In the genomic region with DNA sequence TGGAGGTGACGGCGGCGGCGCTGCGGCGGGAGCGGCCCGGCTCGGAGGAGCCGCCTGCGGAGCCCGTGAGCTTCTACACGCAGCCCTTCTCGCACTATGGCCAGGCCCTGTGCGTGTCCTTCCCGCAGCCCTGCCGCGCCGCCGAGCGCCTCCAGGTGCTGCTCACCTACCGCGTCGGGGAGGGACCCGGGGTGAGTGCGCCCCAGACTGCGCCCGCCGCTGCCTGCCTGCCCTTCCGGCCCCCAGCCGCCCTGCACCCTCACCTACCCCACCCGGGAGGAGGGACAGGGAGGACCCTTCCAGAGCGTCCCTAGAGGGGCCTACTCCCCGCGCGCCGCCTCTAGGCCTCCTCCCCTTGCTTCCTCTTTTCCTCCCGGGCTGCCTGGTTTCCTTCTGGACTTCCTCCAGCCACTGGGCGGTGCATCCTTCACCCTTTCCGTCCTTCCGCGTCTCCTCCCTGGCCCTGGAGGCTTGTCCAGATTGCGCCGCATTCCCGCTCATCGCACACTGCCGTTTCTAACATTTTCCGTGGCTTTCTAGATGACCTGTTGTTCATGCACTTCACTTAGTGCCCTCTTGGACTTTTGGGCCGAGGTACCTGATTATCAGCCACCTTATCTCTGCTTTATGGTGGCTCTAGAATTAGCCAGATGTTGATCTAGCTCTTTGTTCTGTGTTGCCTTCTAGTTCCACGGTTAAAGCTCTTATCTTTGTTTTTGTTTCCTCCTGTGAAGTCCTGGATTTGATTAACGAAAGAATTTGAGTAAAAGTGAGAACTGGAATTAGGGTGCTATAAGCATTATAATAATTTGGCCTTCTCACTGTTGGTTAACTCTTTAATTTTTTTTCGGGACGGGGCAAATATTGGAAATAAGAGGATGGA, we compare ENCODE assay signal across 1 cellular context.
TF ChIP-seq lines count a peak whose summit lies in the region.

No MANE protein-coding gene starts in this region.

TF ChIP-seq in K562, 482 proteins besides CTCF, POLR2A, EP300 and RAD21 (continued from another document and continues in another):
- TF ChIP-seq FOXK2 (conservative IDR thresholded peaks at IDR 0.05 in 1 of 2, IDR thresholded peaks at IDR 0.05 in 1 of 2; ENCODE audit: low read depth in 2 of 2) (peak; percentile 58 to 71; a peak in 2 of 4 replicates), JUND (IDR thresholded peaks at IDR 0.05; ENCODE audit: borderline replicate concordance, low read depth, low read length) (peak; percentile 30; the same call in 1 of the 2 replicates), JUND (tag; IDR thresholded peaks at IDR 0.05; ENCODE audit: borderline replicate concordance, low read depth, low read length) (no peak; the same call in 1 of the 3 replicates), RAD51 (IDR thresholded peaks at IDR 0.05; ENCODE audit: borderline replicate concordance, low read depth) (no peak), FIP1L1 (IDR thresholded peaks at IDR 0.05; ENCODE audit: low read depth, low read length, poor library complexity, severe bottlenecking) (peak; percentile 80), NBN (IDR thresholded peaks at IDR 0.05; ENCODE audit: low read depth) (peak; percentile 95), NCOA1 (IDR thresholded peaks at IDR 0.05; ENCODE audit: low read depth) (peak; percentile 91), CBX3 (IDR thresholded peaks at IDR 0.05; ENCODE audit: borderline replicate concordance in 1 of 2, low read length in 2 of 2) (0 out of 3 replicates have a peak, but pooled peaks of 1 of the 2 experiments have one; percentile 26), FOSL1 (tag; conservative IDR thresholded peaks at IDR 0.05) (no peak), LEF1 (IDR thresholded peaks at IDR 0.05) (peak; percentile 59; the same call in 1 of the 2 replicates), TCF7 (IDR thresholded peaks at IDR 0.05; ENCODE audit: borderline replicate concordance) (0 out of 2 replicates have a peak, but pooled peaks have one; percentile 52), TFE3 (CRISPR knock-in tag; IDR thresholded peaks at IDR 0.05) (no peak), ZBED1 (IDR thresholded peaks at IDR 0.05) (peak; percentile 59; the same call in 1 of the 2 replicates), ZZZ3 (IDR thresholded peaks at IDR 0.05) (peak; percentile 68; the same call in 1 of the 2 replicates), CCNT2 (IDR thresholded peaks at IDR 0.05; ENCODE audit: borderline replicate concordance, extremely low read depth, insufficient read length, low read depth, low read length) (peak; percentile 28), PHB (CRISPR knock-in tag; IDR thresholded peaks at IDR 0.05) (0 out of 2 replicates have a peak, but pooled peaks have one; percentile 16), ATF1 (CRISPR knock-in tag; IDR thresholded peaks at IDR 0.05) (no peak), ATF1 (tag; IDR thresholded peaks at IDR 0.05) (peak; percentile 66), FOXA1 (IDR thresholded peaks at IDR 0.05; ENCODE audit: borderline replicate concordance) (no peak), NFRKB (IDR thresholded peaks at IDR 0.05; ENCODE audit: low read depth) (peak; percentile 59; the same call in 1 of the 2 replicates), NFIC (IDR thresholded peaks at IDR 0.05) (peak; percentile 76), ZNF561 (CRISPR knock-in tag; conservative IDR thresholded peaks at IDR 0.05) (no peak), SMARCE1 (IDR thresholded peaks at IDR 0.05) (peak; percentile 76), MAZ (CRISPR knock-in tag; conservative IDR thresholded peaks at IDR 0.05 in 1 of 2, IDR thresholded peaks at IDR 0.05 in 1 of 2) (peak; percentile 82 to 89), HLTF (IDR thresholded peaks at IDR 0.05) (peak; percentile 84), POU5F1 (IDR thresholded peaks at IDR 0.05; ENCODE audit: borderline replicate concordance, low read depth, low read length, partially characterized antibody) (no peak), NFIX (CRISPR knock-in tag; IDR thresholded peaks at IDR 0.05; ENCODE audit: low read depth) (no peak), FOXK1 (CRISPR knock-in tag; IDR thresholded peaks at IDR 0.05; ENCODE audit: borderline replicate concordance) (0 out of 2 replicates have a peak, but pooled peaks have one; percentile 75), ZNF511 (CRISPR knock-in tag; IDR thresholded peaks at IDR 0.05) (peak; percentile 95), ARNT (IDR thresholded peaks at IDR 0.05) (peak in 1 of 2 experiments; percentile 92; a peak in 2 of 4 replicates), CBX5 (IDR thresholded peaks at IDR 0.05; ENCODE audit: borderline replicate concordance, low read depth) (no peak), VEZF1 (CRISPR knock-in tag; IDR thresholded peaks at IDR 0.05) (peak; percentile 30; the same call in 1 of the 2 replicates), TRIM24 (IDR thresholded peaks at IDR 0.05) (peak in 1 of 2 experiments; percentile 88; a peak in 2 of 4 replicates), DIDO1 (tag; IDR thresholded peaks at IDR 0.05; ENCODE audit: low read depth) (peak; percentile 69; the same call in 1 of the 2 replicates), SAP30 (IDR thresholded peaks at IDR 0.05; ENCODE audit: borderline replicate concordance, insufficient read depth, low read depth, low read length, poor library complexity, severe bottlenecking) (peak; percentile 72), KAT7 (CRISPR knock-in tag; IDR thresholded peaks at IDR 0.05; ENCODE audit: borderline replicate concordance) (0 out of 2 replicates have a peak, but pooled peaks have one; percentile 1), KLF16 (IDR thresholded peaks at IDR 0.05) (no peak), ZBTB17 (CRISPR knock-in tag; IDR thresholded peaks at IDR 0.05) (peak; percentile 73; the same call in 1 of the 2 replicates), SP2 (IDR thresholded peaks at IDR 0.05; ENCODE audit: extremely low read depth, low read depth, low read length, poor library complexity, severe bottlenecking) (no peak), TEAD2 (tag; IDR thresholded peaks at IDR 0.05) (no peak), ZNF311 (CRISPR knock-in tag; IDR thresholded peaks at IDR 0.05) (no peak), HCFC1 (IDR thresholded peaks at IDR 0.05; ENCODE audit: low read depth, low read length) (no peak), ZNF12 (CRISPR knock-in tag; IDR thresholded peaks at IDR 0.05) (no peak; the same call in 1 of the 2 replicates), NR2C2 (CRISPR knock-in tag; IDR thresholded peaks at IDR 0.05) (peak; percentile 75; the same call in 1 of the 2 replicates), NR2C2 (tag; IDR thresholded peaks at IDR 0.05) (peak; percentile 80), HMG20A (CRISPR knock-in tag; conservative IDR thresholded peaks at IDR 0.05) (no peak), MEF2D (tag; conservative IDR thresholded peaks at IDR 0.05; ENCODE audit: low read depth) (0 out of 2 replicates have a peak, but pooled peaks have one; percentile 33), RBBP5 (IDR thresholded peaks at IDR 0.05; ENCODE audit: borderline replicate concordance, insufficient read depth, low read length, poor library complexity, severe bottlenecking) (peak; percentile 69), ETV5 (CRISPR knock-in tag; IDR thresholded peaks at IDR 0.05; ENCODE audit: low read depth) (0 out of 2 replicates have a peak, but pooled peaks have one; percentile 18), RNF2 (IDR thresholded peaks at IDR 0.05) (no peak; the same call in none of the 2 replicates), TOE1 (IDR thresholded peaks at IDR 0.05; ENCODE audit: borderline replicate concordance) (0 out of 2 replicates have a peak, but pooled peaks have one; percentile 63), TOE1 (CRISPR knock-in tag; IDR thresholded peaks at IDR 0.05; ENCODE audit: borderline replicate concordance, low read depth) (0 out of 2 replicates have a peak, but pooled peaks have one; percentile 34), CHD4 (IDR thresholded peaks at IDR 0.05; ENCODE audit: insufficient read depth, insufficient replicate concordance, low read depth, low read length, poor library complexity, severe bottlenecking) (peak; percentile 45)
- TF ChIP-seq, protein P1, sequence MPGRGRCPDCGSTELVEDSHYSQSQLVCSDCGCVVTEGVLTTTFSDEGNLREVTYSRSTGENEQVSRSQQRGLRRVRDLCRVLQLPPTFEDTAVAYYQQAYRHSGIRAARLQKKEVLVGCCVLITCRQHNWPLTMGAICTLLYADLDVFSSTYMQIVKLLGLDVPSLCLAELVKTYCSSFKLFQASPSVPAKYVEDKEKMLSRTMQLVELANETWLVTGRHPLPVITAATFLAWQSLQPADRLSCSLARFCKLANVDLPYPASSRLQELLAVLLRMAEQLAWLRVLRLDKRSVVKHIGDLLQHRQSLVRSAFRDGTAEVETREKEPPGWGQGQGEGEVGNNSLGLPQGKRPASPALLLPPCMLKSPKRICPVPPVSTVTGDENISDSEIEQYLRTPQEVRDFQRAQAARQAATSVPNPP (IDR thresholded peaks at IDR 0.05; ENCODE audit: borderline replicate concordance, insufficient read depth, insufficient read length) = no peak
- TF ChIP-seq, protein P2, sequence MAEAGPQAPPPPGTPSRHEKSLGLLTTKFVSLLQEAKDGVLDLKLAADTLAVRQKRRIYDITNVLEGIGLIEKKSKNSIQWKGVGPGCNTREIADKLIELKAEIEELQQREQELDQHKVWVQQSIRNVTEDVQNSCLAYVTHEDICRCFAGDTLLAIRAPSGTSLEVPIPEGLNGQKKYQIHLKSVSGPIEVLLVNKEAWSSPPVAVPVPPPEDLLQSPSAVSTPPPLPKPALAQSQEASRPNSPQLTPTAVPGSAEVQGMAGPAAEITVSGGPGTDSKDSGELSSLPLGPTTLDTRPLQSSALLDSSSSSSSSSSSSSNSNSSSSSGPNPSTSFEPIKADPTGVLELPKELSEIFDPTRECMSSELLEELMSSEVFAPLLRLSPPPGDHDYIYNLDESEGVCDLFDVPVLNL (CRISPR knock-in tag; IDR thresholded peaks at IDR 0.05; ENCODE audit: low read depth) = peak; percentile 74; the same call in 1 of the 2 replicates
- TF ChIP-seq, protein P3, sequence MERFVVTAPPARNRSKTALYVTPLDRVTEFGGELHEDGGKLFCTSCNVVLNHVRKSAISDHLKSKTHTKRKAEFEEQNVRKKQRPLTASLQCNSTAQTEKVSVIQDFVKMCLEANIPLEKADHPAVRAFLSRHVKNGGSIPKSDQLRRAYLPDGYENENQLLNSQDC (CRISPR knock-in tag; IDR thresholded peaks at IDR 0.05) = no peak
- TF ChIP-seq, protein P4, sequence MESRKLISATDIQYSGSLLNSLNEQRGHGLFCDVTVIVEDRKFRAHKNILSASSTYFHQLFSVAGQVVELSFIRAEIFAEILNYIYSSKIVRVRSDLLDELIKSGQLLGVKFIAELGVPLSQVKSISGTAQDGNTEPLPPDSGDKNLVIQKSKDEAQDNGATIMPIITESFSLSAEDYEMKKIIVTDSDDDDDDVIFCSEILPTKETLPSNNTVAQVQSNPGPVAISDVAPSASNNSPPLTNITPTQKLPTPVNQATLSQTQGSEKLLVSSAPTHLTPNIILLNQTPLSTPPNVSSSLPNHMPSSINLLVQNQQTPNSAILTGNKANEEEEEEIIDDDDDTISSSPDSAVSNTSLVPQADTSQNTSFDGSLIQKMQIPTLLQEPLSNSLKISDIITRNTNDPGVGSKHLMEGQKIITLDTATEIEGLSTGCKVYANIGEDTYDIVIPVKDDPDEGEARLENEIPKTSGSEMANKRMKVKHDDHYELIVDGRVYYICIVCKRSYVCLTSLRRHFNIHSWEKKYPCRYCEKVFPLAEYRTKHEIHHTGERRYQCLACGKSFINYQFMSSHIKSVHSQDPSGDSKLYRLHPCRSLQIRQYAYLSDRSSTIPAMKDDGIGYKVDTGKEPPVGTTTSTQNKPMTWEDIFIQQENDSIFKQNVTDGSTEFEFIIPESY (CRISPR knock-in tag; IDR thresholded peaks at IDR 0.05) = peak; percentile 74; the same call in 1 of the 2 replicates
